In genomic region chr4:86054676-86055075, GRCh38 we compare ENCODE assay signal across 19 cellular contexts.
"Had no signal": no experiment of that assay in that cellular context is flagged by ENCODE, and none has a peak within 500 bp of the region (broad histone marks: within the 10 kb centered on the region; RNA-seq: fewer than 3 reads in every experiment).

No MANE protein-coding gene starts in this region.

- ATAC-seq: activated CD4-positive, alpha-beta T cell treated with anti-CD3 and anti-CD28 coated beads for 36 hours; activated naive CD4-positive, alpha-beta T cell treated with anti-CD3 and anti-CD28 coated beads, Interleukin-2, amount 50 U/mL, for 72 hours; heart right ventricle; left colon; naive thymus-derived CD4-positive, alpha-beta T cell; stimulated activated memory B cell treated with anti-CD40 and anti-IgM and Interleukin-4, amounts not matched to agents 10 μg/mL and 1 μg/mL and 100 μg/mL, for 72 hours had no signal

- H3K36me3 Mint-ChIP-seq: activated CD4-positive, alpha-beta memory T cell treated with anti-CD3 and anti-CD28 coated beads for 36 hours; activated naive CD4-positive, alpha-beta T cell treated with anti-CD3 and anti-CD28 coated beads, Interleukin-2, amount 50 U/mL, for 72 hours; naive thymus-derived CD4-positive, alpha-beta T cell; stimulated activated memory B cell treated with anti-CD40 and anti-IgM and Interleukin-4, amounts not matched to agents 10 μg/mL and 1 μg/mL and 100 μg/mL, for 72 hours had no signal

- H3K4me1 Mint-ChIP-seq: activated CD4-positive, alpha-beta T cell treated with anti-CD3 and anti-CD28 coated beads for 36 hours; naive thymus-derived CD4-positive, alpha-beta T cell; stimulated activated memory B cell treated with anti-CD40 and anti-IgM and Interleukin-4, amounts not matched to agents 10 μg/mL and 1 μg/mL and 100 μg/mL, for 72 hours had no signal

- H3K9me3 Mint-ChIP-seq: activated CD4-positive, alpha-beta memory T cell treated with anti-CD3 and anti-CD28 coated beads for 36 hours; stimulated activated memory B cell treated with anti-CD40 and anti-IgM and Interleukin-4, amounts not matched to agents 10 μg/mL and 1 μg/mL and 100 μg/mL, for 72 hours had no signal

- DNase-seq: activated CD4-positive, alpha-beta memory T cell treated with anti-CD3 and anti-CD28 coated beads for 36 hours; activated CD4-positive, alpha-beta T cell treated with anti-CD3 and anti-CD28 coated beads for 36 hours; activated effector memory CD4-positive, alpha-beta T cell treated with anti-CD3 and anti-CD28 coated beads, Interleukin-2, amount 50 U/mL, for 16 hours; activated T-cell treated with anti-CD3 and anti-CD28 coated beads, Interleukin-2, amount 50 U/mL, for 48 hours; amniotic stem cell; cortex of kidney; effector CD4-positive, alpha-beta T cell; foreskin melanocyte; heart right ventricle; left colon; naive thymus-derived CD4-positive, alpha-beta T cell; nucleus accumbens; posterior cingulate gyrus; stimulated activated CD4-positive, alpha-beta T cell treated with anti-CD3 and anti-CD28 coated beads, Interleukin-2, amount 100 ng/mL, for 48 hours; tibial artery; uterus; WERI-Rb-1 had no signal

- H3K4me3 Mint-ChIP-seq: activated CD4-positive, alpha-beta memory T cell treated with anti-CD3 and anti-CD28 coated beads for 36 hours; activated CD4-positive, alpha-beta T cell treated with anti-CD3 and anti-CD28 coated beads for 36 hours; naive thymus-derived CD4-positive, alpha-beta T cell; stimulated activated memory B cell treated with anti-CD40 and anti-IgM and Interleukin-4, amounts not matched to agents 10 μg/mL and 1 μg/mL and 100 μg/mL, for 72 hours had no signal

- H3K27me3 Mint-ChIP-seq: activated CD4-positive, alpha-beta memory T cell treated with anti-CD3 and anti-CD28 coated beads for 36 hours; activated CD4-positive, alpha-beta T cell treated with anti-CD3 and anti-CD28 coated beads for 36 hours had no signal

- H3K27ac Mint-ChIP-seq: activated CD4-positive, alpha-beta memory T cell treated with anti-CD3 and anti-CD28 coated beads for 36 hours; activated CD4-positive, alpha-beta T cell treated with anti-CD3 and anti-CD28 coated beads for 36 hours; activated naive CD4-positive, alpha-beta T cell treated with anti-CD3 and anti-CD28 coated beads, Interleukin-2, amount 50 U/mL, for 72 hours; naive thymus-derived CD4-positive, alpha-beta T cell; stimulated activated memory B cell treated with anti-CD40 and anti-IgM and Interleukin-4, amounts not matched to agents 10 μg/mL and 1 μg/mL and 100 μg/mL, for 72 hours had no signal
